ENCODE assay signal across 10 cellular contexts in genomic region chr17:45227631-45228120, GRCh38. TPM values are rescaled to one million over a fixed set of nuclear protein-coding genes. Genes with fewer than 3 reads are reported as not detected.
DNase-seq lines count a peak whose midpoint lies in the region; ATAC-seq and TF ChIP-seq lines count a peak whose summit lies in the region.
"Had no signal": no experiment of that assay in that cellular context is flagged by ENCODE, and none has a peak within 500 bp of the region (broad histone marks: within the 10 kb centered on the region; RNA-seq: fewer than 3 reads in every experiment).

No MANE protein-coding gene starts in this region.

- intact Hi-C loops in right lobe of liver (cut with DNase I): loop anchor here in 1 of 2 donors (10.0 kb wide), 1 partner anchor 157 kb away; no protein-coding TSS in a partner anchor

- H3K4me1 ChIP-seq in right lobe of liver: no peaks in the 10 kb centered on the region
- H3K4me1 ChIP-seq in subcutaneous abdominal adipose tissue (ENCODE audit: control insufficient read depth in 5 of 5, insufficient read depth in 5 of 5, low read length in 5 of 5): peaks cover 10 to 91% (median 88%) of the 10 kb centered on the region in 5 donors

- ATAC-seq in activated T-cell treated with anti-CD3 and anti-CD28 coated beads, Interleukin-2, amount 50 U/mL, for 4 hours: no peak
- ATAC-seq in right lobe of liver: no peak
- no peak for ATAC-seq in HG02840 (IDR thresholded peaks at IDR 0.05; ENCODE audit: low FRiP score, unreplicated experiment)

- H3K27ac ChIP-seq in right lobe of liver: peak overlapping the region in 2 of 3 donors; percentile 67 to 77
- H3K27ac ChIP-seq in subcutaneous abdominal adipose tissue (ENCODE audit: low read depth, low read length): peak overlapping the region; percentile 92

- TF ChIP-seq CTCF in right lobe of liver (IDR thresholded peaks at IDR 0.05): no peak
- no peak for TF ChIP-seq CTCF in nephron progenitor cell (IDR thresholded peaks at IDR 0.05)

- H3K9ac ChIP-seq in subcutaneous abdominal adipose tissue (ENCODE audit: low read length in 5 of 5): peak overlapping the region; percentile 28 to 75 (median 65)

- H3K4me1 Mint-ChIP-seq in activated T-cell treated with anti-CD3 and anti-CD28 coated beads, Interleukin-2, amount 50 U/mL, for 4 hours (ENCODE audit: low read depth): peaks cover 89% of the 10 kb centered on the region
- H3K4me1 Mint-ChIP-seq in nephron progenitor cell: peaks cover 22% of the 10 kb centered on the region

- no peak for TF ChIP-seq POLR2A in right lobe of liver (IDR thresholded peaks at IDR 0.05)

- H3K9me3 Mint-ChIP-seq in activated T-cell treated with anti-CD3 and anti-CD28 coated beads, Interleukin-2, amount 50 U/mL, for 4 hours: no peaks in the 10 kb centered on the region
- H3K9me3 Mint-ChIP-seq in nephron progenitor cell: no peaks in the 10 kb centered on the region

- H3K27me3 ChIP-seq in right lobe of liver (no peaks in the 10 kb centered on the region), subcutaneous abdominal adipose tissue (ENCODE audit: control insufficient read depth in 5 of 5, insufficient read depth in 4 of 5, low read length in 5 of 5) (no peaks in the 10 kb centered on the region)

- H3K4me3 ChIP-seq in right lobe of liver: no peak overlapping the region
- H3K4me3 ChIP-seq in subcutaneous abdominal adipose tissue (ENCODE audit: low read depth in 1 of 5, low read length in 5 of 5): peak overlapping the region in 2 of 5 donors; percentile 20 to 44

- H3K36me3 Mint-ChIP-seq in activated T-cell treated with anti-CD3 and anti-CD28 coated beads, Interleukin-2, amount 50 U/mL, for 4 hours (ENCODE audit: insufficient read depth): peaks cover 6% of the 10 kb centered on the region
- no peaks in the 10 kb centered on the region for H3K36me3 Mint-ChIP-seq in nephron progenitor cell (ENCODE audit: low read depth)

- H3K27ac Mint-ChIP-seq in nephron progenitor cell: no peak overlapping the region

- WGBS in right lobe of liver (ENCODE audit: insufficient coverage, low coverage, low lambda C conversion rate, missing lambda C conversion rate): 74% methylated on average over 4 of the region's 6 CpGs

- H3K27me3 Mint-ChIP-seq in activated T-cell treated with anti-CD3 and anti-CD28 coated beads, Interleukin-2, amount 50 U/mL, for 4 hours (ENCODE audit: low read depth): no peaks in the 10 kb centered on the region
- H3K27me3 Mint-ChIP-seq in nephron progenitor cell (ENCODE audit: low read depth, poor library complexity): peaks cover 36% of the 10 kb centered on the region

- DNase-seq in activated CD4-positive, alpha-beta T cell treated with anti-CD3 and anti-CD28 coated beads for 48 hours: peak; percentile 46
- no peak for DNase-seq in activated CD4-positive, alpha-beta T cell treated with anti-CD3 and anti-CD28 coated beads, Interleukin-2, amount 50 U/mL, for 4 hours
- peak; percentile 44 for DNase-seq in activated T-cell treated with anti-CD3 and anti-CD28 coated beads, Interleukin-2, amount 50 U/mL, for 4 hours
- no peak for DNase-seq in right lobe of liver
- no peak for DNase-seq in central memory CD4-positive, alpha-beta T cell
- DNase-seq in nephron progenitor cell: no peak
- DNase-seq: NCI-H345, occipital lobe had no signal

- no peaks in the 10 kb centered on the region for H3K36me3 ChIP-seq in right lobe of liver
- H3K36me3 ChIP-seq in subcutaneous abdominal adipose tissue (ENCODE audit: control insufficient read depth in 5 of 5, insufficient read depth in 5 of 5, low read length in 5 of 5): peaks cover 0 to 3% (median 2%) of the 10 kb centered on the region in 5 donors

- H3K4me3 Mint-ChIP-seq in activated T-cell treated with anti-CD3 and anti-CD28 coated beads, Interleukin-2, amount 50 U/mL, for 4 hours: peak overlapping the region; percentile 96
- H3K4me3 Mint-ChIP-seq in nephron progenitor cell: no peak overlapping the region

- no peaks in the 10 kb centered on the region for H3K9me3 ChIP-seq in right lobe of liver
- H3K9me3 ChIP-seq in subcutaneous abdominal adipose tissue (ENCODE audit: control insufficient read depth in 5 of 5, low read length in 5 of 5): no peaks in the 10 kb centered on the region

RNA-seq across cellular contexts. Expression of gene FMNL1, which starts 6.0 kb away (rescaled TPM):
- 100 to 1,000 TPM; 141 to 190 (median 158) TPM for total RNA-seq in activated T-cell treated with anti-CD3 and anti-CD28 coated beads, Interleukin-2, amount 50 U/mL, for 4 hours
- total RNA-seq in right lobe of liver: 1 to 10 TPM; 3.7 to 10.0 (median 5.1) TPM

RNA-seq across cellular contexts. Expression of gene SPATA32, which starts 34.2 kb away (rescaled TPM):
- total RNA-seq in activated T-cell treated with anti-CD3 and anti-CD28 coated beads, Interleukin-2, amount 50 U/mL, for 4 hours: under 1 TPM; 0.25 to 0.63 (median 0.27) TPM
- not detected for total RNA-seq in right lobe of liver
- total RNA-seq: occipital lobe had no signal

Comparison
In these comparisons a context has a peak if more than half of its experiments do, and no peak if none do; other contexts are left out.
1. DNase-seq: peak in activated CD4-positive, alpha-beta T cell treated with anti-CD3 and anti-CD28 coated beads for 48 hours (single experiment) and activated T-cell treated with anti-CD3 and anti-CD28 coated beads, Interleukin-2, amount 50 U/mL, for 4 hours (single experiment); none in activated CD4-positive, alpha-beta T cell treated with anti-CD3 and anti-CD28 coated beads, Interleukin-2, amount 50 U/mL, for 4 hours (0 of 2), right lobe of liver (0 of 3), central memory CD4-positive, alpha-beta T cell (single experiment) and nephron progenitor cell (single experiment).
2. RNA of gene FMNL1, which starts 6.0 kb away (total RNA-seq): 141 to 190 TPM in activated T-cell treated with anti-CD3 and anti-CD28 coated beads, Interleukin-2, amount 50 U/mL, for 4 hours; 3.7 to 10.0 TPM in right lobe of liver; every median in the first group is over 10 times any median in the second.